In genomic region chr17:39927928-39928867, GRCh38 we compare ENCODE assay signal across 8 cellular contexts. TPM values are rescaled to one million over a fixed set of nuclear protein-coding genes. Genes with fewer than 3 reads are reported as not detected.
DNase-seq lines count a peak whose midpoint lies in the region; ATAC-seq, FAIRE-seq and TF ChIP-seq lines count a peak whose summit lies in the region.

No MANE protein-coding gene starts in this region.

- peaks cover 47% of the 10 kb centered on the region for H3K4me1 Mint-ChIP-seq in activated naive CD4-positive, alpha-beta T cell treated with anti-CD3 and anti-CD28 coated beads for 36 hours (ENCODE audit: low read depth)
- H3K4me1 Mint-ChIP-seq in stimulated activated naive CD8-positive, alpha-beta T cell treated with anti-CD3 and anti-CD28 coated beads, Interleukin-15, amount 100 ng/mL, for 72 hours, result peaks cover 55% of the 10 kb centered on the region

- DNase-seq in activated naive CD4-positive, alpha-beta T cell treated with anti-CD3 and anti-CD28 coated beads for 36 hours, result peak; percentile 22
- DNase-seq in activated naive CD4-positive, alpha-beta T cell treated with Interleukin-2 at 50 U/mL for 16 hours, result no peak
- DNase-seq in GM12878 (ENCODE audit: low read depth, low spot score) (no peak), keratinocyte (ENCODE audit: low read depth, low spot score) (no peak), SIG-M5 (lab: John Stamatoyannopoulos, UW) (no peak)
- no peak for DNase-seq in stimulated activated naive CD8-positive, alpha-beta T cell treated with anti-CD3 and anti-CD28 coated beads, Interleukin-15, amount 100 ng/mL, for 72 hours

- no peak for TF ChIP-seq EP300 in GM12878 (IDR thresholded peaks at IDR 0.05; ENCODE audit: borderline replicate concordance in 1 of 2, control insufficient read depth in 1 of 2, low read depth in 2 of 2, low read length in 2 of 2)

- H3K9ac ChIP-seq in HUES64 (ENCODE audit: low read depth, low read length) (peak overlapping the region; percentile 75), GM12878 (ENCODE audit: control insufficient read depth, insufficient read depth, low read length) (peak overlapping the region; percentile 83), keratinocyte (ENCODE audit: control insufficient read depth, extremely low read depth, insufficient read depth, low read length) (peak overlapping the region; percentile 78)

- RAD21 ChIA-PET in GM12878 (lab: Charles Lee; ENCODE audit: unreplicated experiment), result interaction anchor here (0.6 to 4.2 kb wide), 7 partner anchors 11 to 186 kb away, joined by 3 to 35 read pairs (median 3); partner anchors contain the start of gene PSMD3

- WGBS in HUES64, result 48% methylated on average over 17 of the region's 17 CpGs
- WGBS in GM12878 (ENCODE audit: insufficient coverage, insufficient replicate concordance, low lambda C conversion rate, missing lambda C conversion rate), result 27% methylated on average over 17 of the region's 17 CpGs

- SMC1A ChIA-PET in GM12878 (lab: Charles Lee; ENCODE audit: uncharacterized antibody, unreplicated experiment), result interaction anchor here (1.4 to 5.7 kb wide), 3 partner anchors 8 to 55 kb away, joined by 3 to 46 read pairs (median 8); no protein-coding TSS in a partner anchor

- in situ Hi-C loops in GM12878 (cut with MboI), result no loop called here

- H3K36me3 ChIP-seq in HUES64 (ENCODE audit: insufficient read depth, low read length) (peaks cover 10% of the 10 kb centered on the region), GM12878 (ENCODE audit: control insufficient read depth in 2 of 2, insufficient read depth in 2 of 2, low read length in 1 of 2) (peaks cover 2 to 5% of the 10 kb centered on the region in 2 experiments; a peak in 2 of 4 replicates), keratinocyte (ENCODE audit: control insufficient read depth in 2 of 2, extremely low read depth in 1 of 2, insufficient read depth in 2 of 2, low read length in 2 of 2) (peaks cover under 1 to 5% of the 10 kb centered on the region in 2 experiments)

- no peaks in the 10 kb centered on the region for H3K9me3 ChIP-seq in HUES64 (ENCODE audit: insufficient read depth, low read depth, low read length)
- no peaks in the 10 kb centered on the region for H3K9me3 ChIP-seq in GM12878 (replicated peaks; ENCODE audit: control insufficient read depth, insufficient read depth, low read length)
- no peaks in the 10 kb centered on the region for H3K9me3 ChIP-seq in keratinocyte (ENCODE audit: control insufficient read depth, low read depth, low read length)

- H3K27ac ChIP-seq in HUES64 (ENCODE audit: low read depth, low read length) (peak overlapping the region; percentile 42; the same call in 1 of the 2 replicates), GM12878 (ENCODE audit: control insufficient read depth, insufficient read depth) (peak overlapping the region; percentile 82), keratinocyte (ENCODE audit: control insufficient read depth, insufficient read depth, low read length) (peak overlapping the region; percentile 47)

- TF ChIP-seq RAD21 in GM12878 (IDR thresholded peaks at IDR 0.05; ENCODE audit: insufficient read depth, low read depth, low read length), result no peak

- H3K36me3 Mint-ChIP-seq in activated naive CD4-positive, alpha-beta T cell treated with anti-CD3 and anti-CD28 coated beads for 36 hours (ENCODE audit: low read depth), result peaks cover 3% of the 10 kb centered on the region

- POLR2A ChIA-PET in GM12878 (lab: Charles Lee), result interaction anchor here (0.6 to 6.4 kb wide), 6 partner anchors 11 to 216 kb away, joined by 3 to 64 read pairs (median 8); no protein-coding TSS in a partner anchor

- dilution Hi-C loops in keratinocyte (cut with MboI; ENCODE audit: extremely low pct_ligation_motif_present, low sequenced_read_pairs), result no loop called here

- CTCF ChIA-PET in activated naive CD4-positive, alpha-beta T cell treated with anti-CD3 and anti-CD28 coated beads for 36 hours (lab: Charles Lee), result interaction anchor here (1.1 kb wide), 1 partner anchor 158 kb away, joined by 3 read pairs; no protein-coding TSS in a partner anchor
- CTCF ChIA-PET in GM12878 (lab: Yijun Ruan, JAX), result interaction anchor here (0.6 to 2.9 kb wide), 2 partner anchors 11 to 412 kb away, joined by 3 to 33 read pairs; no protein-coding TSS in a partner anchor

- peaks cover 51% of the 10 kb centered on the region for H3K79me2 ChIP-seq in GM12878 (ENCODE audit: control insufficient read depth, insufficient read depth, low read length)
- peaks cover 23% of the 10 kb centered on the region for H3K79me2 ChIP-seq in keratinocyte (ENCODE audit: control insufficient read depth, insufficient read depth, low read length)

- H3K27me3 Mint-ChIP-seq in activated naive CD4-positive, alpha-beta T cell treated with anti-CD3 and anti-CD28 coated beads for 36 hours (ENCODE audit: low read depth), result no peaks in the 10 kb centered on the region
- H3K27me3 Mint-ChIP-seq in stimulated activated naive CD8-positive, alpha-beta T cell treated with anti-CD3 and anti-CD28 coated beads, Interleukin-15, amount 100 ng/mL, for 72 hours, result no peaks in the 10 kb centered on the region

- H3K4me3 Mint-ChIP-seq in activated naive CD4-positive, alpha-beta T cell treated with anti-CD3 and anti-CD28 coated beads for 36 hours, result peak overlapping the region; percentile 98
- peak overlapping the region; percentile 98 for H3K4me3 Mint-ChIP-seq in stimulated activated naive CD8-positive, alpha-beta T cell treated with anti-CD3 and anti-CD28 coated beads, Interleukin-15, amount 100 ng/mL, for 72 hours

- H2AFZ ChIP-seq in GM12878 (ENCODE audit: control insufficient read depth, low read depth, low read length) (peak overlapping the region; percentile 91), keratinocyte (ENCODE audit: control insufficient read depth, low read length) (peak overlapping the region; percentile 76)

- intact Hi-C loops in activated naive CD4-positive, alpha-beta T cell treated with anti-CD3 and anti-CD28 coated beads for 36 hours (cut with micrococcal nuclease), result loop anchor here (1.0 to 10.0 kb wide), 8 partner anchors 13 to 523 kb away; partner anchors contain the start of genes FBXL20, PSMD3 and STARD3
- intact Hi-C loops in GM12878 (cut with micrococcal nuclease; ENCODE audit: unreplicated experiment), result loop anchor here (2.0 to 5.0 kb wide), 3 partner anchors 31 to 171 kb away; partner anchors contain the start of gene PSMD3

- H3K27ac Mint-ChIP-seq in activated naive CD4-positive, alpha-beta T cell treated with anti-CD3 and anti-CD28 coated beads for 36 hours, result peak overlapping the region; percentile 94
- peak overlapping the region; percentile 94 to 97 for H3K27ac Mint-ChIP-seq in stimulated activated naive CD8-positive, alpha-beta T cell treated with anti-CD3 and anti-CD28 coated beads, Interleukin-15, amount 100 ng/mL, for 72 hours

- ATAC-seq in GM12878, result peak; percentile 6
- ATAC-seq in stimulated activated naive CD8-positive, alpha-beta T cell treated with anti-CD3 and anti-CD28 coated beads, Interleukin-15, amount 100 ng/mL, for 72 hours, result peak; percentile 0
- no peak for ATAC-seq in HG03457 (IDR thresholded peaks at IDR 0.05; ENCODE audit: unreplicated experiment)

- H3K4me3 ChIP-seq in HUES64 (ENCODE audit: low read length) (peak overlapping the region; percentile 87), GM12878 (peak overlapping the region; percentile 87), keratinocyte (ENCODE audit: control insufficient read depth in 2 of 3, extremely low read depth in 1 of 3, insufficient read depth in 2 of 3, low read depth in 1 of 3, low read length in 3 of 3) (peak overlapping the region; percentile 28 to 74 (median 74))

- no peaks in the 10 kb centered on the region for H3K9me3 Mint-ChIP-seq in activated naive CD4-positive, alpha-beta T cell treated with anti-CD3 and anti-CD28 coated beads for 36 hours
- H3K9me3 Mint-ChIP-seq in stimulated activated naive CD8-positive, alpha-beta T cell treated with anti-CD3 and anti-CD28 coated beads, Interleukin-15, amount 100 ng/mL, for 72 hours, result no peaks in the 10 kb centered on the region

- H3K9me1 ChIP-seq in keratinocyte (ENCODE audit: control insufficient read depth, extremely low read depth, insufficient read depth, low read length), result peaks cover 6% of the 10 kb centered on the region

- H3K27me3 ChIP-seq in HUES64 (ENCODE audit: insufficient read depth, low read length) (no peaks in the 10 kb centered on the region), GM12878 (replicated peaks in 1 of 2; ENCODE audit: control insufficient read depth in 2 of 2, insufficient read depth in 2 of 2, low read length in 1 of 2) (no peaks in the 10 kb centered on the region), keratinocyte (ENCODE audit: control insufficient read depth, extremely low read depth, insufficient read depth, low read length) (no peaks in the 10 kb centered on the region)

- no peak for TF ChIP-seq CTCF in GM12878 (IDR thresholded peaks at IDR 0.05 in 2 of 3, conservative IDR thresholded peaks at IDR 0.05 in 1 of 3; ENCODE audit: control insufficient read depth in 2 of 3, extremely low read depth in 1 of 3, insufficient read depth in 1 of 3, low read depth in 3 of 3, low read length in 3 of 3)
- no peak for TF ChIP-seq CTCF in keratinocyte (optimal IDR thresholded peaks at IDR 0.05 in 1 of 3, IDR thresholded peaks at IDR 0.05 in 1 of 3, conservative IDR thresholded peaks at IDR 0.05 in 1 of 3; ENCODE audit: extremely low read depth in 1 of 3, insufficient read depth in 2 of 3, low read length in 3 of 3)

- TSS peak; percentile 92 for BruUV-seq in GM12878 (replicated peaks; lab: Mats Ljungman, UMichigan)

- FAIRE-seq in GM12878 (lab: Jason Lieb, UNC), result no peak
- FAIRE-seq in keratinocyte (lab: Jason Lieb, UNC), result no peak

- H4K20me1 ChIP-seq in GM12878 (ENCODE audit: control insufficient read depth, insufficient read depth) (no peaks in the 10 kb centered on the region), keratinocyte (ENCODE audit: control insufficient read depth, extremely low read depth, insufficient read depth, low read length) (peaks cover 4% of the 10 kb centered on the region)

- peak overlapping the region; percentile 84 for H3K4me2 ChIP-seq in GM12878 (ENCODE audit: control insufficient read depth, insufficient read depth)
- H3K4me2 ChIP-seq in keratinocyte (ENCODE audit: control insufficient read depth, extremely low read depth, insufficient read depth, low read depth, low read length), result peak overlapping the region; percentile 63

- H3K4me1 ChIP-seq in HUES64 (ENCODE audit: insufficient read depth, low read length) (peaks cover 26% of the 10 kb centered on the region), GM12878 (ENCODE audit: control insufficient read depth, insufficient read depth, low read length) (peaks cover 17% of the 10 kb centered on the region), keratinocyte (ENCODE audit: control insufficient read depth, extremely low read depth, insufficient read depth, low read length) (peaks cover 40% of the 10 kb centered on the region)

- no peak for TF ChIP-seq POLR2A in GM12878 (IDR thresholded peaks at IDR 0.05; ENCODE audit: low read depth, low read length)

RNA-seq across cellular contexts. Expression of gene LRRC3C, which starts 0.7 kb away (rescaled TPM):
- total RNA-seq in activated naive CD4-positive, alpha-beta T cell treated with anti-CD3 and anti-CD28 coated beads for 36 hours, result not detected
- polyA plus RNA-seq in HUES64 (2013, experiment 1 of 2), result not detected
- not detected for polyA plus RNA-seq in HUES64 (2013, experiment 2 of 2)
- total RNA-seq in GM12878 (2013; cell fraction: nucleolus; rRNA removed), result not detected in 2 replicates
- total RNA-seq in GM12878 (2014; rRNA removed) (not detected in 2 replicates), GM12878 (2014; rRNA removed; fragmentation: Illumina TruSeq; extraction: Trizol) (not detected in 2 replicates), GM12878 (2021) (not detected in 2 replicates)
- polyA plus RNA-seq in GM12878 (2011; ENCODE audit: low read depth), result not detected
- polyA plus RNA-seq in GM12878 (2011; rRNA removed) (not detected in 2 replicates), GM12878 (2014; fragmentation: Illumina TruSeq; extraction: Trizol) (not detected in 2 replicates), GM12878 (2014; fragmentation: Nextera tagmentation; extraction: Ambion mirVana) (not detected), GM12878 (2014; rRNA removed) (0.13 TPM in 1 of 2 replicates, not detected in the other), GM12878 (2016; fragmentation: Nextera tagmentation; extraction: Ambion mirVana) (not detected), keratinocyte (not detected in 3 replicates)
- polyA plus RNA-seq in GM12878 (2011; cell fraction: cytosol; rRNA removed), result 0.12 TPM in 1 of 2 replicates, not detected in the other
- polyA plus RNA-seq in GM12878 (2011; cell fraction: nucleus; rRNA removed), result not detected in 2 replicates
- not detected in 2 replicates for polyA plus RNA-seq in GM12878 (2012)
- polyA minus RNA-seq in GM12878 (2011; rRNA and poly(A)+ RNA removed), result not detected in 2 replicates
- polyA minus RNA-seq in GM12878 (2011; cell fraction: cytosol; rRNA and poly(A)+ RNA removed), result not detected in 2 replicates
- polyA minus RNA-seq in GM12878 (2011; cell fraction: nucleus; rRNA and poly(A)+ RNA removed), result not detected in 2 replicates
- polyA plus RNA-seq in keratinocyte (2011; ENCODE audit: low read depth), result not detected
- not detected in 2 replicates for polyA plus RNA-seq in keratinocyte (2011; cell fraction: cytosol; rRNA removed)
- not detected in 2 replicates for polyA plus RNA-seq in keratinocyte (2011; cell fraction: nucleus; rRNA removed)
- polyA plus RNA-seq in keratinocyte (2012; ENCODE audit: low replicate concordance), result not detected in 2 replicates
- not detected in 3 replicates for polyA minus RNA-seq in keratinocyte
- not detected for polyA minus RNA-seq in keratinocyte (2011; cell fraction: cytosol; rRNA and poly(A)+ RNA removed)
- not detected in 2 replicates for polyA minus RNA-seq in keratinocyte (2011; cell fraction: nucleus; rRNA and poly(A)+ RNA removed)

RNA-seq across cellular contexts. Expression of gene ORMDL3, which starts 0.8 kb away (rescaled TPM):
- total RNA-seq in activated naive CD4-positive, alpha-beta T cell treated with anti-CD3 and anti-CD28 coated beads for 36 hours, result 10 to 100 TPM; 51.8 to 52.1 TPM
- polyA plus RNA-seq in HUES64 (2013, experiment 1 of 2), result 33.6 TPM
- 41.3 TPM for polyA plus RNA-seq in HUES64 (2013, experiment 2 of 2)
- total RNA-seq in GM12878 (2013; cell fraction: nucleolus; rRNA removed), result 129 and 143 TPM in 2 replicates
- 51.5 and 53.3 TPM in 2 replicates for total RNA-seq in GM12878 (2014; rRNA removed)
- total RNA-seq in GM12878 (2014; rRNA removed; fragmentation: Illumina TruSeq; extraction: Trizol), result 48.5 and 58.0 TPM in 2 replicates
- total RNA-seq in GM12878 (2021), result 49.4 and 56.0 TPM in 2 replicates
- polyA plus RNA-seq in GM12878 (2011; ENCODE audit: low read depth), result 59.3 TPM
- 62.0 and 98.1 TPM in 2 replicates for polyA plus RNA-seq in GM12878 (2011; rRNA removed)
- 109 and 152 TPM in 2 replicates for polyA plus RNA-seq in GM12878 (2011; cell fraction: cytosol; rRNA removed)
- polyA plus RNA-seq in GM12878 (2011; cell fraction: nucleus; rRNA removed), result 86.2 and 97.3 TPM in 2 replicates
- 75.2 and 80.5 TPM in 2 replicates for polyA plus RNA-seq in GM12878 (2012)
- polyA plus RNA-seq in GM12878 (2014; fragmentation: Illumina TruSeq; extraction: Trizol), result 45.5 and 51.3 TPM in 2 replicates
- polyA plus RNA-seq in GM12878 (2014; fragmentation: Nextera tagmentation; extraction: Ambion mirVana), result 10 to 100 TPM in 1 of 2 experiments, 1 to 10 TPM in 1; 8.8 to 21.1 TPM
- 50.3 and 53.0 TPM in 2 replicates for polyA plus RNA-seq in GM12878 (2014; rRNA removed)
- 10 to 100 TPM in 1 of 2 experiments, 1 to 10 TPM in 1; 9.6 to 12.5 TPM for polyA plus RNA-seq in GM12878 (2016; fragmentation: Nextera tagmentation; extraction: Ambion mirVana)
- polyA minus RNA-seq in GM12878 (2011; rRNA and poly(A)+ RNA removed), result 87.0 and 104 TPM in 2 replicates
- polyA minus RNA-seq in GM12878 (2011; cell fraction: cytosol; rRNA and poly(A)+ RNA removed), result 19.1 and 31.7 TPM in 2 replicates
- 29.6 and 32.8 TPM in 2 replicates for polyA minus RNA-seq in GM12878 (2011; cell fraction: nucleus; rRNA and poly(A)+ RNA removed)
- polyA plus RNA-seq in keratinocyte, result 22.0 to 91.4 TPM (median 36.3 TPM) in 3 replicates
- polyA plus RNA-seq in keratinocyte (2011; ENCODE audit: low read depth), result 12.5 TPM
- polyA plus RNA-seq in keratinocyte (2011; cell fraction: cytosol; rRNA removed), result 46.4 and 47.5 TPM in 2 replicates
- polyA plus RNA-seq in keratinocyte (2011; cell fraction: nucleus; rRNA removed), result 88.7 and 121 TPM in 2 replicates
- polyA plus RNA-seq in keratinocyte (2012; ENCODE audit: low replicate concordance), result 28.0 and 49.1 TPM in 2 replicates
- 71.6 to 156 TPM (median 154 TPM) in 3 replicates for polyA minus RNA-seq in keratinocyte
- 37.6 TPM for polyA minus RNA-seq in keratinocyte (2011; cell fraction: cytosol; rRNA and poly(A)+ RNA removed)
- 27.5 and 51.5 TPM in 2 replicates for polyA minus RNA-seq in keratinocyte (2011; cell fraction: nucleus; rRNA and poly(A)+ RNA removed)

RNA-seq across cellular contexts. Expression of gene GSDMB, which starts 9.8 kb away (rescaled TPM):
- total RNA-seq in activated naive CD4-positive, alpha-beta T cell treated with anti-CD3 and anti-CD28 coated beads for 36 hours, result 10 to 100 TPM; 22.2 to 25.5 TPM
- polyA plus RNA-seq in HUES64 (2013, experiment 1 of 2), result 3.9 TPM
- 4.7 TPM for polyA plus RNA-seq in HUES64 (2013, experiment 2 of 2)
- 87.9 and 98.3 TPM in 2 replicates for total RNA-seq in GM12878 (2013; cell fraction: nucleolus; rRNA removed)
- total RNA-seq in GM12878 (2014; rRNA removed) (3.2 and 3.6 TPM in 2 replicates), GM12878 (2014; rRNA removed; fragmentation: Illumina TruSeq; extraction: Trizol) (6.0 and 6.7 TPM in 2 replicates), GM12878 (2021) (5.7 and 6.3 TPM in 2 replicates)
- 10.7 TPM for polyA plus RNA-seq in GM12878 (2011; ENCODE audit: low read depth)
- polyA plus RNA-seq in GM12878 (2011; rRNA removed) (13.0 and 13.1 TPM in 2 replicates), GM12878 (2014; fragmentation: Illumina TruSeq; extraction: Trizol) (7.2 and 11.7 TPM in 2 replicates), GM12878 (2014; fragmentation: Nextera tagmentation; extraction: Ambion mirVana) (1 to 10 TPM in 1 of 2 experiments, under 1 TPM in 1; 0.84 to 2.2 TPM), GM12878 (2014; rRNA removed) (7.3 and 7.4 TPM in 2 replicates), GM12878 (2016; fragmentation: Nextera tagmentation; extraction: Ambion mirVana) (1 to 10 TPM; 1.9 to 2.3 TPM), keratinocyte (2.3 to 10.5 TPM (median 7.1 TPM) in 3 replicates)
- 4.3 and 4.9 TPM in 2 replicates for polyA plus RNA-seq in GM12878 (2011; cell fraction: cytosol; rRNA removed)
- 53.1 and 61.3 TPM in 2 replicates for polyA plus RNA-seq in GM12878 (2011; cell fraction: nucleus; rRNA removed)
- polyA plus RNA-seq in GM12878 (2012), result 13.3 and 16.4 TPM in 2 replicates
- polyA minus RNA-seq in GM12878 (2011; rRNA and poly(A)+ RNA removed), result 9.1 and 9.3 TPM in 2 replicates
- 1.5 and 1.6 TPM in 2 replicates for polyA minus RNA-seq in GM12878 (2011; cell fraction: cytosol; rRNA and poly(A)+ RNA removed)
- 9.9 and 12.6 TPM in 2 replicates for polyA minus RNA-seq in GM12878 (2011; cell fraction: nucleus; rRNA and poly(A)+ RNA removed)
- 39.5 TPM for polyA plus RNA-seq in keratinocyte (2011; ENCODE audit: low read depth)
- 0.64 and 1.1 TPM in 2 replicates for polyA plus RNA-seq in keratinocyte (2011; cell fraction: cytosol; rRNA removed)
- 48.0 and 59.3 TPM in 2 replicates for polyA plus RNA-seq in keratinocyte (2011; cell fraction: nucleus; rRNA removed)
- polyA plus RNA-seq in keratinocyte (2012; ENCODE audit: low replicate concordance), result 2.0 and 17.2 TPM in 2 replicates
- polyA minus RNA-seq in keratinocyte, result 0.30 to 8.0 TPM (median 6.1 TPM) in 3 replicates
- not detected for polyA minus RNA-seq in keratinocyte (2011; cell fraction: cytosol; rRNA and poly(A)+ RNA removed)
- 7.0 and 14.3 TPM in 2 replicates for polyA minus RNA-seq in keratinocyte (2011; cell fraction: nucleus; rRNA and poly(A)+ RNA removed)

RNA-seq across cellular contexts. Expression of gene GSDMA, which starts 34.6 kb away (rescaled TPM):
- total RNA-seq in activated naive CD4-positive, alpha-beta T cell treated with anti-CD3 and anti-CD28 coated beads for 36 hours, result under 1 TPM in 1 of 2 experiments, not detected in 1; 0.17 TPM
- polyA plus RNA-seq in HUES64 (2013, experiment 1 of 2), result not detected
- not detected for polyA plus RNA-seq in HUES64 (2013, experiment 2 of 2)
- total RNA-seq in GM12878 (2013; cell fraction: nucleolus; rRNA removed), result not detected in 2 replicates
- total RNA-seq in GM12878 (2014; rRNA removed) (not detected in 2 replicates), GM12878 (2014; rRNA removed; fragmentation: Illumina TruSeq; extraction: Trizol) (not detected in 2 replicates), GM12878 (2021) (not detected in 2 replicates)
- not detected for polyA plus RNA-seq in GM12878 (2011; ENCODE audit: low read depth)
- polyA plus RNA-seq in GM12878 (2011; rRNA removed) (0.11 and 0.33 TPM in 2 replicates), GM12878 (2014; fragmentation: Illumina TruSeq; extraction: Trizol) (not detected in 2 replicates), GM12878 (2014; fragmentation: Nextera tagmentation; extraction: Ambion mirVana) (under 1 TPM in 1 of 2 experiments, not detected in 1; 0.04 TPM), GM12878 (2014; rRNA removed) (not detected in 2 replicates), GM12878 (2016; fragmentation: Nextera tagmentation; extraction: Ambion mirVana) (not detected), keratinocyte (5.0 to 9.8 TPM (median 8.5 TPM) in 3 replicates)
- polyA plus RNA-seq in GM12878 (2011; cell fraction: cytosol; rRNA removed), result 0.16 and 0.22 TPM in 2 replicates
- polyA plus RNA-seq in GM12878 (2011; cell fraction: nucleus; rRNA removed), result 0.09 and 0.13 TPM in 2 replicates
- polyA plus RNA-seq in GM12878 (2012), result 0.07 TPM in 1 of 2 replicates, not detected in the other
- polyA minus RNA-seq in GM12878 (2011; rRNA and poly(A)+ RNA removed), result 0.46 TPM in 1 of 2 replicates, not detected in the other
- polyA minus RNA-seq in GM12878 (2011; cell fraction: cytosol; rRNA and poly(A)+ RNA removed), result not detected in 2 replicates
- polyA minus RNA-seq in GM12878 (2011; cell fraction: nucleus; rRNA and poly(A)+ RNA removed), result not detected in 2 replicates
- 82.1 TPM for polyA plus RNA-seq in keratinocyte (2011; ENCODE audit: low read depth)
- 4.2 and 4.8 TPM in 2 replicates for polyA plus RNA-seq in keratinocyte (2011; cell fraction: cytosol; rRNA removed)
- polyA plus RNA-seq in keratinocyte (2011; cell fraction: nucleus; rRNA removed), result 6.4 and 7.4 TPM in 2 replicates
- 6.5 and 78.8 TPM in 2 replicates for polyA plus RNA-seq in keratinocyte (2012; ENCODE audit: low replicate concordance)
- 10.6 to 15.5 TPM (median 12.3 TPM) in 3 replicates for polyA minus RNA-seq in keratinocyte
- 2.9 TPM for polyA minus RNA-seq in keratinocyte (2011; cell fraction: cytosol; rRNA and poly(A)+ RNA removed)
- 4.3 and 6.3 TPM in 2 replicates for polyA minus RNA-seq in keratinocyte (2011; cell fraction: nucleus; rRNA and poly(A)+ RNA removed)

RNA-seq across cellular contexts. Expression of gene PSMD3, which starts 52.4 kb away (rescaled TPM):
- 100 to 1,000 TPM; 122 to 125 TPM for total RNA-seq in activated naive CD4-positive, alpha-beta T cell treated with anti-CD3 and anti-CD28 coated beads for 36 hours
- polyA plus RNA-seq in HUES64 (2013, experiment 1 of 2), result 165 TPM
- 153 TPM for polyA plus RNA-seq in HUES64 (2013, experiment 2 of 2)
- 59.9 and 66.8 TPM in 2 replicates for total RNA-seq in GM12878 (2013; cell fraction: nucleolus; rRNA removed)
- total RNA-seq in GM12878 (2014; rRNA removed) (132 and 150 TPM in 2 replicates), GM12878 (2014; rRNA removed; fragmentation: Illumina TruSeq; extraction: Trizol) (65.8 and 70.3 TPM in 2 replicates), GM12878 (2021) (150 and 151 TPM in 2 replicates)
- 53.3 TPM for polyA plus RNA-seq in GM12878 (2011; ENCODE audit: low read depth)
- polyA plus RNA-seq in GM12878 (2011; rRNA removed) (35.1 and 79.4 TPM in 2 replicates), GM12878 (2014; fragmentation: Illumina TruSeq; extraction: Trizol) (78.8 and 121 TPM in 2 replicates), GM12878 (2014; fragmentation: Nextera tagmentation; extraction: Ambion mirVana) (1 to 10 TPM; 2.2 to 2.6 TPM), GM12878 (2014; rRNA removed) (138 and 155 TPM in 2 replicates), GM12878 (2016; fragmentation: Nextera tagmentation; extraction: Ambion mirVana) (100 to 1,000 TPM; 182 to 192 TPM), keratinocyte (97.1 to 169 TPM (median 108 TPM) in 3 replicates)
- polyA plus RNA-seq in GM12878 (2011; cell fraction: cytosol; rRNA removed), result 104 and 113 TPM in 2 replicates
- polyA plus RNA-seq in GM12878 (2011; cell fraction: nucleus; rRNA removed), result 99.4 and 118 TPM in 2 replicates
- 81.3 and 91.1 TPM in 2 replicates for polyA plus RNA-seq in GM12878 (2012)
- 83.5 and 88.8 TPM in 2 replicates for polyA minus RNA-seq in GM12878 (2011; rRNA and poly(A)+ RNA removed)
- polyA minus RNA-seq in GM12878 (2011; cell fraction: cytosol; rRNA and poly(A)+ RNA removed), result 33.7 and 39.4 TPM in 2 replicates
- polyA minus RNA-seq in GM12878 (2011; cell fraction: nucleus; rRNA and poly(A)+ RNA removed), result 21.6 and 30.6 TPM in 2 replicates
- 105 TPM for polyA plus RNA-seq in keratinocyte (2011; ENCODE audit: low read depth)
- 108 and 128 TPM in 2 replicates for polyA plus RNA-seq in keratinocyte (2011; cell fraction: cytosol; rRNA removed)
- 162 and 174 TPM in 2 replicates for polyA plus RNA-seq in keratinocyte (2011; cell fraction: nucleus; rRNA removed)
- polyA plus RNA-seq in keratinocyte (2012; ENCODE audit: low replicate concordance), result 129 and 159 TPM in 2 replicates
- 114 to 244 TPM (median 137 TPM) in 3 replicates for polyA minus RNA-seq in keratinocyte
- polyA minus RNA-seq in keratinocyte (2011; cell fraction: cytosol; rRNA and poly(A)+ RNA removed), result 90.9 TPM
- polyA minus RNA-seq in keratinocyte (2011; cell fraction: nucleus; rRNA and poly(A)+ RNA removed), result 61.0 and 68.6 TPM in 2 replicates
